Comparison of ENCODE assay signal across 2 cellular contexts in the genomic region with DNA sequence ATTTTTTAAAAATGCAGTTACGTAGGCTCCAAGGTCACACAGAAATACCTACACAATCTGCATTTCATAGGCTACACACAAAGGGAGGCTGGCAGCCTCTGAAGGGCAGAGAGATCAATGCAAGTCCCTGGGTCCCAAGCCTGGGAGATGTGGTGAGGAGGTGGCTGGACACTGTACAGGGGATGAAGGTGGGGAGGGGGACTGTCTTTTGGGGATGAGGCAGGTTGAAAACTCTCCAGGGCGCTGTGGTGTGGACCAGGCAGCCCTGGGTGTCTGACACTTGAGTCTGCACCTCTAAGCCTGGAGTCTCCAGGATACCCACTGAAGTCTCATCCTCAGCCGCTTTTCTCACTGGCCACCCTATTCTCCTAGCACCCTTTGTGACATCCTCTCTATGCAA.
TF ChIP-seq lines count a peak whose summit lies in the region.

No MANE protein-coding gene starts in this region.

TF ChIP-seq in HepG2, 621 proteins besides CTCF, POLR2A, EP300 and RAD21:
- TF ChIP-seq ZNF549 (CRISPR knock-in tag; IDR thresholded peaks at IDR 0.05) (no peak), RBM22 (optimal IDR thresholded peaks at IDR 0.05; ENCODE audit: low read length) (peak; percentile 10)

TF ChIP-seq in endothelial cell of umbilical vein, 7 proteins besides CTCF, POLR2A, EP300 and RAD21:
- TF ChIP-seq MYC (IDR thresholded peaks at IDR 0.05; ENCODE audit: low read depth, low read length) = no peak
- no peak for TF ChIP-seq GATA2 (IDR thresholded peaks at IDR 0.05; ENCODE audit: insufficient read depth, insufficient read length, low read depth, low read length)
- no peak for TF ChIP-seq MAX (IDR thresholded peaks at IDR 0.05; ENCODE audit: insufficient read depth, insufficient read length)
- TF ChIP-seq POLR2AphosphoS5 (IDR thresholded peaks at IDR 0.05; ENCODE audit: insufficient read depth, low read depth, low read length) = peak; percentile 36
